In the genomic region with DNA sequence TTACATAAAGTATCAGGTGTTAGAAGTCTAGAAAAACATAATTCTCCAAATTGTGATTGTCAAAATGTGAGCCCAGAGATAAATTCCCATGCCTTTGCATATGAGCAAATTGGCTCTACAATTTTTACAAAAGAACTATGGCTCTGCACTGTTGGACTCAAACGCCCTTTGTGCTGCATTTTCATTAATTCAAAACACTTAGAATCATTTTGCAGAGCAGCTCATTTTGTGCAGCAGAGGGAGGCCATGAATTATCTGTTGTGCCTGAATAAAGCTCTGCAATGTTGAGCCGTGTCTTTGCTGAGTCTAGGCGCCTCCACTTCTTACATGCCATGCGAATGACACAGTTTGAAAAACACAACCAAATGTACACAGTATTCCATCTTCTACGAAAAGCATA, we compare ENCODE assay signal across 23 cellular contexts.
"Had no signal": no experiment of that assay in that cellular context is flagged by ENCODE, and none has a peak within 500 bp of the region (broad histone marks: within the 10 kb centered on the region; RNA-seq: fewer than 3 reads in every experiment).

No MANE protein-coding gene starts in this region.

- ATAC-seq: effector memory CD8-positive, alpha-beta T cell; gastrocnemius medialis; left ventricle myocardium superior; lower lobe of right lung; mucosa of descending colon; natural killer cell treated with Interleukin-12 subunit alpha and Interleukin-12 subunit beta and Interleukin-15 and Interleukin-18, amount 100 ng/mL, for 72 hours; right lobe of liver; stimulated activated effector memory CD8-positive, alpha-beta T cell treated with anti-CD3 and anti-CD28 coated beads, Interleukin-12 subunit alpha, Interleukin-12 subunit beta, amount 100 ng/mL, for 72 hours had no signal

- H3K4me2 ChIP-seq: neural progenitor cell, smooth muscle cell had no signal

- H3K9me3 ChIP-seq: gastrocnemius medialis, lower lobe of right lung, mucosa of descending colon, right lobe of liver, thoracic aorta, tibial nerve, upper lobe of left lung had no signal

- H3K27me3 ChIP-seq: gastrocnemius medialis, neural progenitor cell, right lobe of liver, tibial nerve, upper lobe of left lung had no signal

- H3K4me1 ChIP-seq: gastrocnemius medialis, lower lobe of right lung, neural progenitor cell, right lobe of liver, tibial nerve, upper lobe of left lung had no signal

- H2AFZ ChIP-seq: neural progenitor cell had no signal

- H3K9ac ChIP-seq: neural progenitor cell had no signal

- H3K36me3 ChIP-seq: gastrocnemius medialis, lower lobe of right lung, neural progenitor cell, right lobe of liver, thoracic aorta, tibial nerve, upper lobe of left lung had no signal

- H3K27ac ChIP-seq: gastrocnemius medialis, lower lobe of right lung, neural progenitor cell, right lobe of liver, thoracic aorta, upper lobe of left lung had no signal

- DNase-seq: cerebellar nuclear complex; cortex of kidney; effector memory CD8-positive, alpha-beta T cell; erythroblast; gastrocnemius medialis; glutamatergic neuron; left ventricle myocardium superior; lower lobe of right lung; mucosa of descending colon; naive B cell; posterior cingulate gyrus; right lobe of liver; stimulated activated CD4-positive, alpha-beta T cell treated with anti-CD3 and anti-CD28 coated beads, Interleukin-12 subunit alpha, Interleukin-12 subunit beta, amount 100 ng/mL, for 4 hours; stimulated activated CD4-positive, alpha-beta T cell treated with anti-CD3 and anti-CD28 coated beads, Interleukin-2, amount 100 ng/mL, for 24 hours; stimulated activated CD4-positive, alpha-beta T cell treated with anti-CD3 and anti-CD28 coated beads, Interleukin-4, amount 100 ng/mL, for 24 hours; stimulated activated naive CD4-positive, alpha-beta T cell treated with Interleukin-2 at 50 U/mL for 16 hours; upper lobe of left lung had no signal

- H3K4me3 ChIP-seq: gastrocnemius medialis, lower lobe of right lung, mucosa of descending colon, neural progenitor cell, right lobe of liver, smooth muscle cell, thoracic aorta, tibial nerve, upper lobe of left lung had no signal
